Comparison of ENCODE assay signal across 8 cellular contexts in the genomic region with DNA sequence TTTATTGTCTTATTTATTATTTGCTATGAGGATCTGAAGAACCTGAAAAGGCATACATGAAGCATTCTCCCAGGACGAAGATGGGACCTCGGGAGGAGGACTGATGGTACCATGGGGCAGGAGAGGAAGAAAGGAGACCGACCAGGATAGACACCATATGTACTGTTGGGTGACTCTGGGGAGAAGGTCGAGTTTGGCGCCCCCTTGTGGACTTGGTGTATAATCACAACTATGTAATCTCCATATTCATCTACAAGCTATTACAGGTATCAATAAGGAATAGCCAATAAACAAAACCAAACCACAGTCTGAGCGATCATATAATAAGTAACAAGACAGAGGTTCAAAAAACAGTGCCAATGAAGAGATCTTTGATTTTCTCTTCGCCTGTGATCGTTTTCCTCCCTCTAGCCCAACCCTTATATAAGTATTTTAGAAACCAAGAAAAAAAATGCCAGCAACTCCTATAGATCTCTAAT.
DNase-seq lines count a peak whose midpoint lies in the region.

No MANE protein-coding gene starts in this region.

- no peaks in the 10 kb centered on the region for H3K36me3 ChIP-seq in H7 (replicated peaks; ENCODE audit: control insufficient read depth, insufficient read depth, low read length)

- H3K27me3 ChIP-seq in H7 (ENCODE audit: control insufficient read depth, insufficient read depth, low read length), result no peaks in the 10 kb centered on the region

- no peak overlapping the region for H3K4me3 ChIP-seq in H7 (ENCODE audit: insufficient read depth, low read depth, low read length)

- peak; percentile 72 for DNase-seq in DMS79 treated with DMSO at 0.1 percent for 48 hours (lab: John Stamatoyannopoulos, UW)
- peak; percentile 77 for DNase-seq in H7
- peak; percentile 74 for DNase-seq in NCI-H1092 treated with DMSO at 0.1 percent for 48 hours (lab: John Stamatoyannopoulos, UW)
- DNase-seq in T follicular helper cell (ENCODE audit: low read depth), result peak; percentile 50
- DNase-seq in amniotic epithelial cell (ENCODE audit: low read depth), result peak; percentile 38
- peak; percentile 52 for DNase-seq in hepatic stellate cell (ENCODE audit: low spot score)
- peak; percentile 70 for DNase-seq in stimulated activated CD4-positive, alpha-beta T cell treated with anti-CD3 and anti-CD28 coated beads, Interleukin-12 subunit alpha, Interleukin-12 subunit beta, amount 100 ng/mL, for 4 hours
- DNase-seq in GDM1 (lab: John Stamatoyannopoulos, UW), result no peak
